In genomic region chr6:37168163-37168758, GRCh38 we compare ENCODE assay signal across 8 cellular contexts. TPM values are rescaled to one million over a fixed set of nuclear protein-coding genes. Genes with fewer than 3 reads are reported as not detected.
A peak's percentile ranks its signal among the peaks of the same experiment; 100 is the strongest.
DNase-seq lines count a peak whose midpoint lies in the region; ATAC-seq and TF ChIP-seq lines count a peak whose summit lies in the region.

No MANE protein-coding gene starts in this region.

- peaks cover 4 to 6% of the 10 kb centered on the region in 2 donors for H3K4me1 ChIP-seq in lung (ENCODE audit: control insufficient read depth in 2 of 2, insufficient read depth in 2 of 2, low read length in 2 of 2)
- peaks cover 0 to 28% (median 17%) of the 10 kb centered on the region in 4 donors for H3K4me1 ChIP-seq in tibial artery

- H3K27me3 ChIP-seq in lung (ENCODE audit: control insufficient read depth, insufficient read depth) (no peaks in the 10 kb centered on the region), tibial artery (no peaks in the 10 kb centered on the region)

- intact Hi-C loops in activated CD8-positive, alpha-beta T cell treated with anti-CD3 and anti-CD28 coated beads for 36 hours (cut with micrococcal nuclease), result no loop called here
- intact Hi-C loops in tibial artery (cut with DNase I; ENCODE audit: low total_unique reads), result loop anchor here (2.0 kb wide), 1 partner anchor 65 kb away; no protein-coding TSS in a partner anchor
- intact Hi-C loops in CD14-positive monocyte (cut with micrococcal nuclease), result loop anchor here in 1 of 2 donors (10.0 kb wide), 1 partner anchor 63 kb away; no protein-coding TSS in a partner anchor

- no peak for ATAC-seq in activated T-cell treated with anti-CD3 and anti-CD28 coated beads, Interleukin-2, amount 50 U/mL, for 72 hours (replicated peaks in 1 of 2)
- no peak for ATAC-seq in activated CD8-positive, alpha-beta T cell treated with anti-CD3 and anti-CD28 coated beads for 36 hours
- no peak for ATAC-seq in lung (ENCODE audit: insufficient read depth, low FRiP score)

- peak overlapping the region; percentile 94 to 99 for H3K4me3 Mint-ChIP-seq in activated T-cell treated with anti-CD3 and anti-CD28 coated beads, Interleukin-2, amount 50 U/mL, for 72 hours
- peak overlapping the region; percentile 93 for H3K4me3 Mint-ChIP-seq in activated CD8-positive, alpha-beta T cell treated with anti-CD3 and anti-CD28 coated beads for 36 hours
- no peak overlapping the region for H3K4me3 Mint-ChIP-seq in CD14-positive monocyte

- H3K4me1 Mint-ChIP-seq in activated T-cell treated with anti-CD3 and anti-CD28 coated beads, Interleukin-2, amount 50 U/mL, for 72 hours (ENCODE audit: low read depth), result peaks cover 29% of the 10 kb centered on the region
- H3K4me1 Mint-ChIP-seq in activated CD8-positive, alpha-beta T cell treated with anti-CD3 and anti-CD28 coated beads for 36 hours (ENCODE audit: low read depth), result peaks cover 24% of the 10 kb centered on the region
- peaks cover 29% of the 10 kb centered on the region for H3K4me1 Mint-ChIP-seq in CD14-positive monocyte

- H3K27me3 Mint-ChIP-seq in activated T-cell treated with anti-CD3 and anti-CD28 coated beads, Interleukin-2, amount 50 U/mL, for 72 hours (ENCODE audit: low read depth), result no peaks in the 10 kb centered on the region
- H3K27me3 Mint-ChIP-seq in activated CD8-positive, alpha-beta T cell treated with anti-CD3 and anti-CD28 coated beads for 36 hours, result no peaks in the 10 kb centered on the region
- H3K27me3 Mint-ChIP-seq in CD14-positive monocyte (ENCODE audit: low read depth in 3 of 3), result peaks cover 2 to 8% (median 2%) of the 10 kb centered on the region in 3 donors

- H3K9me3 Mint-ChIP-seq in activated T-cell treated with anti-CD3 and anti-CD28 coated beads, Interleukin-2, amount 50 U/mL, for 72 hours, result no peaks in the 10 kb centered on the region
- H3K9me3 Mint-ChIP-seq in activated CD8-positive, alpha-beta T cell treated with anti-CD3 and anti-CD28 coated beads for 36 hours, result no peaks in the 10 kb centered on the region
- peaks cover 0 to 4% (median 0%) of the 10 kb centered on the region in 7 donors for H3K9me3 Mint-ChIP-seq in CD14-positive monocyte

- TF ChIP-seq CTCF in activated CD8-positive, alpha-beta T cell treated with anti-CD3 and anti-CD28 coated beads for 36 hours (IDR thresholded peaks at IDR 0.05), result no peak
- TF ChIP-seq CTCF in lung (IDR thresholded peaks at IDR 0.05; ENCODE audit: control extremely low read depth, extremely low read depth), result no peak
- TF ChIP-seq CTCF in tibial artery (IDR thresholded peaks at IDR 0.05), result no peak
- no peak for TF ChIP-seq CTCF in CD14-positive monocyte (IDR thresholded peaks at IDR 0.05)

- peaks cover 4 to 8% of the 10 kb centered on the region in 2 donors for H3K36me3 ChIP-seq in lung (ENCODE audit: control insufficient read depth in 2 of 2, insufficient read depth in 2 of 2, low read length in 2 of 2)
- H3K36me3 ChIP-seq in tibial artery, result peaks cover 6 to 8% (median 6%) of the 10 kb centered on the region in 3 donors

- POLR2A ChIA-PET in activated CD8-positive, alpha-beta T cell treated with anti-CD3 and anti-CD28 coated beads for 36 hours (lab: Charles Lee), result interaction anchor here (0.5 to 13.5 kb wide), 8 partner anchors 8 to 182 kb away, joined by 3 to 261 read pairs (median 15); partner anchors contain the start of gene MTCH1

- H3K36me3 Mint-ChIP-seq in activated T-cell treated with anti-CD3 and anti-CD28 coated beads, Interleukin-2, amount 50 U/mL, for 72 hours (ENCODE audit: insufficient read depth in 2 of 2), result peaks cover 20 to 24% of the 10 kb centered on the region in 2 donors
- peaks cover 25% of the 10 kb centered on the region for H3K36me3 Mint-ChIP-seq in activated CD8-positive, alpha-beta T cell treated with anti-CD3 and anti-CD28 coated beads for 36 hours (ENCODE audit: low read depth)
- peaks cover 8 to 10% of the 10 kb centered on the region in 2 donors for H3K36me3 Mint-ChIP-seq in CD14-positive monocyte

- no peaks in the 10 kb centered on the region for H3K9me3 ChIP-seq in lung (ENCODE audit: control insufficient read depth in 2 of 2, insufficient read depth in 1 of 2, low read length in 1 of 2)
- no peaks in the 10 kb centered on the region for H3K9me3 ChIP-seq in tibial artery

- WGBS in lung, 2 donors, result 76 to 87% methylated on average over 5 of the region's 5 CpGs

- H3K27ac Mint-ChIP-seq in activated T-cell treated with anti-CD3 and anti-CD28 coated beads, Interleukin-2, amount 50 U/mL, for 72 hours, result peak overlapping the region; percentile 98
- H3K27ac Mint-ChIP-seq in activated CD8-positive, alpha-beta T cell treated with anti-CD3 and anti-CD28 coated beads for 36 hours, result peak overlapping the region; percentile 56
- H3K27ac Mint-ChIP-seq in CD14-positive monocyte, result no peak overlapping the region

- CTCF ChIA-PET in activated CD8-positive, alpha-beta T cell treated with anti-CD3 and anti-CD28 coated beads for 36 hours (lab: Charles Lee), result interaction anchor here (7.3 to 18.8 kb wide), 3 partner anchors 41 to 142 kb away, joined by 226 to 502 read pairs (median 278); no protein-coding TSS in a partner anchor

- no peak for DNase-seq in activated T-cell treated with anti-CD3 and anti-CD28 coated beads, Interleukin-2, amount 50 U/mL, for 72 hours
- no peak for DNase-seq in activated T-cell treated with anti-CD3 and anti-CD28 coated beads for 4 hours
- no peak for DNase-seq in activated CD8-positive, alpha-beta T cell treated with anti-CD3 and anti-CD28 coated beads for 36 hours
- no peak for DNase-seq in lung (ENCODE audit: low spot score)
- no peak for DNase-seq in tibial artery
- no peak for DNase-seq in GM19240 (ENCODE audit: insufficient read length, low spot score)
- no peak for DNase-seq in globus pallidus (ENCODE audit: low spot score)
- DNase-seq in CD14-positive monocyte (ENCODE audit: low spot score), result no peak

- H3K27ac ChIP-seq in lung (ENCODE audit: low read depth in 1 of 2, low read length in 1 of 2), result peak overlapping the region; percentile 11 to 24
- peak overlapping the region; percentile 96 to 98 for H3K27ac ChIP-seq in tibial artery

- H3K4me3 ChIP-seq in lung (no peak overlapping the region), tibial artery (peak overlapping the region in 1 of 2 donors; percentile 89)

RNA-seq across cellular contexts. Expression of gene PIM1, which starts 1.7 kb away (rescaled TPM):
- 100 to 1,000 TPM; 334 to 429 TPM for total RNA-seq in activated T-cell treated with anti-CD3 and anti-CD28 coated beads, Interleukin-2, amount 50 U/mL, for 72 hours
- 100 to 1,000 TPM; 293 to 305 TPM for total RNA-seq in activated CD8-positive, alpha-beta T cell treated with anti-CD3 and anti-CD28 coated beads for 36 hours
- 10 to 100 TPM; 43.2 to 56.2 TPM for total RNA-seq in lung
- polyA plus RNA-seq in lung (100 to 1,000 TPM in 1 of 2 donors, 10 to 100 TPM in 1; 47.7 to 108 TPM), CD14-positive monocyte (10 to 100 TPM; 20.5 to 24.4 TPM)

Comparison
In these comparisons a context has a peak if more than half of its experiments do, and no peak if none do; other contexts are left out.
1. H3K27ac Mint-ChIP-seq: peak in activated T-cell treated with anti-CD3 and anti-CD28 coated beads, Interleukin-2, amount 50 U/mL, for 72 hours (single experiment) and activated CD8-positive, alpha-beta T cell treated with anti-CD3 and anti-CD28 coated beads for 36 hours (single experiment); none in CD14-positive monocyte (0 of 7).
2. H3K4me3 Mint-ChIP-seq: peak in activated T-cell treated with anti-CD3 and anti-CD28 coated beads, Interleukin-2, amount 50 U/mL, for 72 hours (2 of 2) and activated CD8-positive, alpha-beta T cell treated with anti-CD3 and anti-CD28 coated beads for 36 hours (single experiment); none in CD14-positive monocyte (0 of 2).
3. RNA of gene PIM1, which starts 1.7 kb away (total RNA-seq): 334 to 429 TPM in activated T-cell treated with anti-CD3 and anti-CD28 coated beads, Interleukin-2, amount 50 U/mL, for 72 hours and 293 to 305 TPM in activated CD8-positive, alpha-beta T cell treated with anti-CD3 and anti-CD28 coated beads for 36 hours; 43.2 to 56.2 TPM in lung; every median in the first group is over 4 times any median in the second.